Comparison of ENCODE assay signal across 8 cellular contexts in the genomic region with DNA sequence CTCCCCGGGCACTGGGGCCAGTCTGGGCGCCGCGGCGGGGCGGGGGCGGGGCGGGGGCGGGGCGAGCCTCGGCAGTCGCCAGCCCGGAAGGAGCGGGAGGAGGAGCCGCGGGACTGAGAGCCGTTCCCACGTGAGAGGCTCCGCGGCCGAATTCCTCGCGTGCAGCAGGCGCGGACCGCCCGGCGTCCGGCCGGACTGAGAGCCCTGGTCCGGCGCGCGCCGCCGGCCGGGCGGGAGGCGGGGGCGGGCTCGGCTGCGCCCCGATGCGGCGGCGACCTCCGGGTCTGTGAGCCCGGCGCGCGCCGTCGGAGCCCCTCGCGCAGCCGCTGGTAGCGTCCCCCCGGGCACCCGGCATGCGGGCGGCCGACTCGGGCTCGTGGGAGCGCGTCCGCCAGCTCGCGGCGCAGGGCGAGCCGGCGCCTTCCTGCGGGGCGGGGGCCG.
DNase-seq lines count a peak whose midpoint lies in the region; ATAC-seq and TF ChIP-seq lines count a peak whose summit lies in the region.

No MANE protein-coding gene starts in this region.

- no peak for ATAC-seq in HG03521 (IDR thresholded peaks at IDR 0.05; ENCODE audit: unreplicated experiment)

- peaks cover 20 to 26% (median 25%) of the 10 kb centered on the region in 3 donors for H3K27me3 Mint-ChIP-seq in immature natural killer cell (ENCODE audit: low read depth in 3 of 3)

- DNase-seq in Ammon's horn (ENCODE audit: low spot score), result peak; percentile 70
- peak; percentile 96 for DNase-seq in H7
- DNase-seq in SKM-1 (lab: John Stamatoyannopoulos, UW; ENCODE audit: unreplicated experiment), result peak; percentile 24
- DNase-seq in breast epithelium (ENCODE audit: low spot score in 2 of 2), result peak; percentile 69 to 73
- DNase-seq in immature natural killer cell, result peak; percentile 32 to 50 (median 48)
- peak; percentile 3 to 17 for DNase-seq in stimulated activated CD4-positive, alpha-beta T cell treated with anti-CD3 and anti-CD28 coated beads, Interleukin-2, amount 100 ng/mL, for 48 hours
- DNase-seq in cortex of kidney (lab: John Stamatoyannopoulos, UW), result no peak

- H3K27ac Mint-ChIP-seq in immature natural killer cell, result no peak overlapping the region

- H3K9me3 ChIP-seq in breast epithelium, result no peaks in the 10 kb centered on the region

- H3K9me3 Mint-ChIP-seq in immature natural killer cell, result peaks cover 0 to 2% (median 0%) of the 10 kb centered on the region in 6 donors

- H3K4me3 Mint-ChIP-seq in immature natural killer cell, result no peak overlapping the region

- H3K4me3 ChIP-seq in H7 (ENCODE audit: insufficient read depth, low read depth, low read length) (peak overlapping the region; percentile 59), breast epithelium (peak overlapping the region; percentile 47 to 92 (median 77))

- TF ChIP-seq POLR2A in breast epithelium (IDR thresholded peaks at IDR 0.05), result no peak

- H3K4me1 Mint-ChIP-seq in immature natural killer cell, result peaks cover 0 to 9% of the 10 kb centered on the region in 2 donors

- no peaks in the 10 kb centered on the region for H3K36me3 ChIP-seq in H7 (replicated peaks; ENCODE audit: control insufficient read depth, insufficient read depth, low read length)
- no peaks in the 10 kb centered on the region for H3K36me3 ChIP-seq in breast epithelium

- peak overlapping the region; percentile 86 to 88 for H3K27ac ChIP-seq in breast epithelium

- peaks cover 32% of the 10 kb centered on the region for H3K27me3 ChIP-seq in H7 (ENCODE audit: control insufficient read depth, insufficient read depth, low read length)
- no peaks in the 10 kb centered on the region for H3K27me3 ChIP-seq in breast epithelium

- TF ChIP-seq CTCF in breast epithelium (IDR thresholded peaks at IDR 0.05), result no peak

- peaks cover 0 to 11% of the 10 kb centered on the region in 2 donors for H3K4me1 ChIP-seq in breast epithelium

- no peaks in the 10 kb centered on the region for H3K36me3 Mint-ChIP-seq in immature natural killer cell

- intact Hi-C loops in breast epithelium (cut with DNase I; ENCODE audit: low total_unique reads), result no loop called here
